Comparison of ENCODE assay signal across 1 cellular context in genomic region chr7:87463982-87464381, GRCh38.
TF ChIP-seq lines count a peak whose summit lies in the region.

No MANE protein-coding gene starts in this region.

TF ChIP-seq in H1, 55 proteins besides CTCF, POLR2A, EP300 and RAD21 (continued from another document):
- no peak for TF ChIP-seq YY1 (IDR thresholded peaks at IDR 0.05; ENCODE audit: low read depth, low read length)
- no peak for TF ChIP-seq ZNF274 (IDR thresholded peaks at IDR 0.05; ENCODE audit: borderline replicate concordance, extremely low read depth, low read length)
- TF ChIP-seq PHF8 (conservative IDR thresholded peaks at IDR 0.05; ENCODE audit: low read depth, low read length), result no peak
- TF ChIP-seq GABPA (IDR thresholded peaks at IDR 0.05; ENCODE audit: borderline replicate concordance, insufficient read depth, low read length), result no peak
